Comparison of ENCODE assay signal across 10 cellular contexts in the genomic region with DNA sequence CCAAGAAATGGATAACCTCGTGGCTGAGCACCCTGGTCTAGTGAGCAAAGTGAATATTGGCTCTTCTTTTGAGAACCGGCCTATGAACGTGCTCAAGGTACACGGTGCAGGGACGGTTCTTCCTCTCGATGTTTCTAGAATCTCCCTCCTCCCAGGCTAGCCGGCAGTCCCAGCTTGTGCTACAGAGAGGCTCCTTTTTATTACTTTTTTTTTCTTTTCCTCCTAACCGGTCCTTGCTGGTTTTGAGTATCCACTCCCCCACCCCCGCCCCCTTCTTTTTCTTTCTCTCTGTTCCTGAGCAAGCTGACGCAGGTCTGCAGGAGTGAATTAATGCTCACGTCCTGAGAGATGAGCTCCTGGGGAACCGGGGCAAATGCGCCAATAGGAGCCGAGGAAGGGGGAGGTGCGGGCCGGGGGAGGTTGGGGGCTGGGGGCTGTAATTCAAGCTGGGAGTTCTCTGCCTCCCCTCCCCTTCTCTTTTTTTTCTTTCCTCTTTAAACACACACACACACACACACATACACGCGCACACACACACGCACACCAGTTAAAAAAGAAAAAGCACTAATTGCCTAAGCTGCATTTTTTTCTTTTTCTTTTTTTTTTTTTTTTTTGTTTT. TPM values are rescaled to one million over a fixed set of nuclear protein-coding genes. Genes with fewer than 3 reads are reported as not detected.
DNase-seq lines count a peak whose midpoint lies in the region; ATAC-seq and TF ChIP-seq lines count a peak whose summit lies in the region.
"Had no signal": no experiment of that assay in that cellular context is flagged by ENCODE, and none has a peak within 500 bp of the region (broad histone marks: within the 10 kb centered on the region; RNA-seq: fewer than 3 reads in every experiment).

No MANE protein-coding gene starts in this region.

- peaks cover 0 to 2% (median 0%) of the 10 kb centered on the region in 45 donors for H3K27me3 ChIP-seq in dorsolateral prefrontal cortex

- H3K9me3 Mint-ChIP-seq in HFFc6 = no peaks in the 10 kb centered on the region
- H3K9me3 Mint-ChIP-seq in nephron progenitor cell = no peaks in the 10 kb centered on the region

- H3K4me3 ChIP-seq in dorsolateral prefrontal cortex = peak overlapping the region; percentile 3 to 69 (median 43)

- peaks cover 36% of the 10 kb centered on the region for H3K4me1 Mint-ChIP-seq in HFFc6 (ENCODE audit: low read depth)
- H3K4me1 Mint-ChIP-seq in nephron progenitor cell = peaks cover 89% of the 10 kb centered on the region

- ATAC-seq in GM19397 (IDR thresholded peaks at IDR 0.05; ENCODE audit: unreplicated experiment) (no peak), HG02678 (IDR thresholded peaks at IDR 0.05; ENCODE audit: unreplicated experiment) (no peak)

- TF ChIP-seq CTCF in HFFc6 (IDR thresholded peaks at IDR 0.05) (no peak), dorsolateral prefrontal cortex (IDR thresholded peaks at IDR 0.05 in 54 of 56, conservative IDR thresholded peaks at IDR 0.05 in 2 of 56; ENCODE audit: low read depth in 1 of 56, partially characterized antibody in 56 of 56) (no peak), nephron progenitor cell (IDR thresholded peaks at IDR 0.05) (no peak)

- peak overlapping the region in 47 of 59 donors; percentile 2 to 77 (median 49) for H3K27ac ChIP-seq in dorsolateral prefrontal cortex

- intact Hi-C loops in dorsolateral prefrontal cortex (cut with DNase I) = loop anchor here in 1 of 2 donors (10.0 kb wide), 1 partner anchor 212 kb away; no protein-coding TSS in a partner anchor

- H3K27me3 Mint-ChIP-seq in HFFc6 (ENCODE audit: insufficient read depth) (peaks cover 24% of the 10 kb centered on the region), nephron progenitor cell (ENCODE audit: low read depth, poor library complexity) (peaks cover 3% of the 10 kb centered on the region)

- H3K27ac Mint-ChIP-seq in HFFc6 (no peak overlapping the region), nephron progenitor cell (peak overlapping the region; percentile 99)

- peak overlapping the region; percentile 64 for H3K4me3 Mint-ChIP-seq in HFFc6
- peak overlapping the region; percentile 73 for H3K4me3 Mint-ChIP-seq in nephron progenitor cell

- H3K36me3 Mint-ChIP-seq in HFFc6 (ENCODE audit: low read depth) (no peaks in the 10 kb centered on the region), nephron progenitor cell (ENCODE audit: low read depth) (no peaks in the 10 kb centered on the region)

- DNase-seq in HFFc6 (no peak), NCI-H526 treated with DMSO at 0.1 percent for 48 hours (lab: John Stamatoyannopoulos, UW) (peak; percentile 73), dorsolateral prefrontal cortex (peak in 1 of 10 donors; percentile 30), nephron progenitor cell (peak; percentile 82), COLO829 (ENCODE audit: low spot score) (no peak)
- DNase-seq in stimulated activated CD8-positive, alpha-beta memory T cell treated with anti-CD3 and anti-CD28 coated beads, Interleukin-4, amount 100 ng/mL, for 48 hours = no peak

RNA-seq across cellular contexts. Expression of gene CPA2, which starts 6.5 kb away (rescaled TPM):
- not detected for total RNA-seq in HFFc6 (2021; fragmentation: NEBNext Ultra II Directional; extraction: Animal tissue kit (Norgen Biotek cat#: 25700))
- 1 to 10 TPM in 21 of 120 experiments, under 1 TPM in 40, not detected in 59; 0.29 to 4.3 (median 0.88) TPM for total RNA-seq in dorsolateral prefrontal cortex
- total RNA-seq: glomerular endothelial cell, HT1080 had no signal

RNA-seq across cellular contexts. Expression of gene CPA4, which starts 19.8 kb away (rescaled TPM):
- 10 to 100 TPM in 5 of 6 experiments, 1 to 10 TPM in 1; 5.8 to 23.2 (median 20.0) TPM for total RNA-seq in HFFc6 (2021; fragmentation: NEBNext Ultra II Directional; extraction: Animal tissue kit (Norgen Biotek cat#: 25700))
- total RNA-seq in dorsolateral prefrontal cortex = 1 to 10 TPM in 57 of 120 experiments, under 1 TPM in 59, not detected in 4; 0.26 to 3.2 (median 0.99) TPM

Comparison
In these comparisons a context has a peak if more than half of its experiments do, and no peak if none do; other contexts are left out.
1. DNase-seq: peak in NCI-H526 treated with DMSO at 0.1 percent for 48 hours (single experiment) and nephron progenitor cell (single experiment); none in HFFc6 (single experiment), stimulated activated CD8-positive, alpha-beta memory T cell treated with anti-CD3 and anti-CD28 coated beads, Interleukin-4, amount 100 ng/mL, for 48 hours (single experiment) and COLO829 (single experiment).